30 cellular contexts compared by ENCODE assay signal in the genomic region with DNA sequence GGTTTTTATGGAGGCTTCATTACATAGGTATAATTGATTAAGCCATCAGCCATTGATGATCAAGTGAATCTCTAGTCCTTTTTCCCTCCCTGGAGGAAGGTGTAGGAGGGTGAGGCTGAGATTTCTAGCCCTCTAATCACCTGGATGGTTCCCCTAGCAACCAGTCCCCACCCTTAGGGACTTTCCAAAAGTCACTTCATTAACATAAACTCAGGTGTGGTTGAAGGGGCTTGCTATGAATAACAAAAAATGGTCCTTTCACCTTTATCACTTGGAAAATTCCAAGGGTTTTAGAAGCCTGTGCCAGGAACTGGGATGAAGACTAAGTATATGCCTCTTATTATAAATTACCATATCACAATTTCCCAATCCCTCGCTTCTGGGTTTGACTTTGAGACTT. TPM values are rescaled to one million over a fixed set of nuclear protein-coding genes. Genes with fewer than 3 reads are reported as not detected.
"Had no signal": no experiment of that assay in that cellular context is flagged by ENCODE, and none has a peak within 500 bp of the region (broad histone marks: within the 10 kb centered on the region; RNA-seq: fewer than 3 reads in every experiment).

No MANE protein-coding gene starts in this region.

- H3K4me1 Mint-ChIP-seq: activated CD4-positive, alpha-beta T cell treated with anti-CD3 and anti-CD28 coated beads for 36 hours; activated naive CD4-positive, alpha-beta T cell treated with anti-CD3 and anti-CD28 coated beads, Interleukin-2, amount 10 ng/mL, durations not matched to agents 7 days and 5 days; activated naive CD8-positive, alpha-beta T cell treated with anti-CD3 and anti-CD28 coated beads, Interleukin-2, amount 10 ng/mL, durations not matched to agents 7 days and 5 days; T-cell had no signal

- H3K4me3 ChIP-seq: adrenal gland, SK-N-MC had no signal

- H3K27ac ChIP-seq: adrenal gland, SK-N-MC, VCaP had no signal

- H3K4me1 ChIP-seq: adrenal gland had no signal

- H3K36me3 Mint-ChIP-seq: activated naive CD4-positive, alpha-beta T cell treated with anti-CD3 and anti-CD28 coated beads, Interleukin-2, amount 10 ng/mL, durations not matched to agents 7 days and 5 days; activated naive CD8-positive, alpha-beta T cell treated with anti-CD3 and anti-CD28 coated beads, Interleukin-2, amount 10 ng/mL, durations not matched to agents 7 days and 5 days; T-cell had no signal

- H3K36me3 ChIP-seq: adrenal gland had no signal

- DNase-seq: activated CD4-positive, alpha-beta T cell treated with anti-CD3 and anti-CD28 coated beads for 36 hours; activated CD4-positive, alpha-beta T cell treated with anti-CD3 and anti-CD28 coated beads, Interleukin-2, amount 50 U/mL, for 1 hour; activated CD8-positive, alpha-beta memory T cell treated with anti-CD3 and anti-CD28 coated beads, Interleukin-2, amount 50 U/mL, for 4 hours; activated CD8-positive, alpha-beta T cell treated with anti-CD3 and anti-CD28 coated beads for 36 hours; activated gamma-delta T cell treated with Interleukin-2 at 50 U/mL for 16 hours; activated naive CD4-positive, alpha-beta T cell treated with anti-CD3 and anti-CD28 coated beads, Interleukin-2, amount 10 ng/mL, durations not matched to agents 7 days and 5 days; activated naive CD8-positive, alpha-beta T cell treated with anti-CD3 and anti-CD28 coated beads, Interleukin-2, amount 10 ng/mL, durations not matched to agents 7 days and 5 days; activated T-cell treated with anti-CD3 and anti-CD28 coated beads, Interleukin-2, amount 50 U/mL, for 72 hours; adrenal gland; anterior cingulate cortex; caudate nucleus; NCI-H1048; NCI-H146; NCI-H187 treated with DMSO at 0.1 percent for 48 hours; NCI-H2171; NCI-H2227 treated with DMSO at 0.1 percent for 48 hours; NCI-H446 treated with DMSO at 0.1 percent for 48 hours; NCI-H524 treated with DMSO at 0.1 percent for 48 hours; NK-92 treated with Interleukin-12 subunit alpha and Interleukin-12 subunit beta, amount 100 ng/mL, for 24 hours; OCI-M1; RPMI8226; T-cell had no signal

- H3K4me3 Mint-ChIP-seq: activated CD4-positive, alpha-beta T cell treated with anti-CD3 and anti-CD28 coated beads for 36 hours; activated CD8-positive, alpha-beta T cell treated with anti-CD3 and anti-CD28 coated beads for 36 hours; activated naive CD4-positive, alpha-beta T cell treated with anti-CD3 and anti-CD28 coated beads, Interleukin-2, amount 10 ng/mL, durations not matched to agents 7 days and 5 days; activated naive CD8-positive, alpha-beta T cell treated with anti-CD3 and anti-CD28 coated beads, Interleukin-2, amount 10 ng/mL, durations not matched to agents 7 days and 5 days; activated T-cell treated with anti-CD3 and anti-CD28 coated beads, Interleukin-2, amount 50 U/mL, for 72 hours; T-cell had no signal

- H3K27ac Mint-ChIP-seq: activated CD4-positive, alpha-beta T cell treated with anti-CD3 and anti-CD28 coated beads for 36 hours; activated CD8-positive, alpha-beta T cell treated with anti-CD3 and anti-CD28 coated beads for 36 hours; activated naive CD4-positive, alpha-beta T cell treated with anti-CD3 and anti-CD28 coated beads, Interleukin-2, amount 10 ng/mL, durations not matched to agents 7 days and 5 days; activated naive CD8-positive, alpha-beta T cell treated with anti-CD3 and anti-CD28 coated beads, Interleukin-2, amount 10 ng/mL, durations not matched to agents 7 days and 5 days; activated T-cell treated with anti-CD3 and anti-CD28 coated beads, Interleukin-2, amount 50 U/mL, for 72 hours; activated T-helper 2 cell treated with anti-CD3 and anti-CD28 coated beads, Interferon-gamma antibody, Interleukin-2, Interleukin-4, amounts not matched to agents 10 μg/mL and 5 μg/mL and 100 μg/mL, durations not matched to agents 14 hours and 24 hours and 36 hours; T-cell had no signal

- ATAC-seq: activated CD4-positive, alpha-beta T cell treated with anti-CD3 and anti-CD28 coated beads for 36 hours; activated CD8-positive, alpha-beta T cell treated with anti-CD3 and anti-CD28 coated beads for 36 hours; activated T-cell treated with anti-CD3 and anti-CD28 coated beads, Interleukin-2, amount 50 U/mL, for 72 hours; Panc1; Right ventricle myocardium inferior; T-cell had no signal

- H3K9me3 Mint-ChIP-seq: activated CD8-positive, alpha-beta T cell treated with anti-CD3 and anti-CD28 coated beads for 36 hours; activated naive CD4-positive, alpha-beta T cell treated with anti-CD3 and anti-CD28 coated beads, Interleukin-2, amount 10 ng/mL, durations not matched to agents 7 days and 5 days; activated naive CD8-positive, alpha-beta T cell treated with anti-CD3 and anti-CD28 coated beads, Interleukin-2, amount 10 ng/mL, durations not matched to agents 7 days and 5 days; activated T-cell treated with anti-CD3 and anti-CD28 coated beads, Interleukin-2, amount 50 U/mL, for 72 hours; activated T-helper 2 cell treated with anti-CD3 and anti-CD28 coated beads, Interferon-gamma antibody, Interleukin-2, Interleukin-4, amounts not matched to agents 10 μg/mL and 5 μg/mL and 100 μg/mL, durations not matched to agents 14 hours and 24 hours and 36 hours; T-cell had no signal

- H3K27me3 ChIP-seq: adrenal gland had no signal

RNA-seq across cellular contexts. Expression of gene SMPDL3A, which starts 40.4 kb away (rescaled TPM):
- total RNA-seq: activated CD4-positive, alpha-beta T cell treated with anti-CD3 and anti-CD28 coated beads for 36 hours had no signal

RNA-seq across cellular contexts. Expression of gene FABP7, which starts 49.9 kb away (rescaled TPM):
- total RNA-seq: activated CD4-positive, alpha-beta T cell treated with anti-CD3 and anti-CD28 coated beads for 36 hours; activated CD8-positive, alpha-beta T cell treated with anti-CD3 and anti-CD28 coated beads for 36 hours; activated naive CD8-positive, alpha-beta T cell treated with anti-CD3 and anti-CD28 coated beads, Interleukin-2, amount 10 ng/mL, durations not matched to agents 7 days and 5 days; activated T-cell treated with anti-CD3 and anti-CD28 coated beads, Interleukin-2, amount 50 U/mL, for 72 hours; activated T-helper 2 cell treated with anti-CD3 and anti-CD28 coated beads, Interferon-gamma antibody, Interleukin-2, Interleukin-4, amounts not matched to agents 10 μg/mL and 5 μg/mL and 100 μg/mL, durations not matched to agents 14 hours and 24 hours and 36 hours; adrenal gland; LHCN-M2; M059J; Right ventricle myocardium inferior; T-cell; T-helper 2 cell treated with Interferon-gamma antibody and Interleukin-4, amounts not matched to agents 100 ng/mL and 5 ng/mL, for 36 hours had no signal
- polyA plus RNA-seq: adrenal gland had no signal
